In genomic region chr3:147378186-147378503, GRCh38 we compare ENCODE assay signal across 34 cellular contexts. TPM values are rescaled to one million over a fixed set of nuclear protein-coding genes. Genes with fewer than 3 reads are reported as not detected.
A peak's percentile ranks its signal among the peaks of the same experiment; 100 is the strongest.
DNase-seq lines count a peak whose midpoint lies in the region; ATAC-seq and TF ChIP-seq lines count a peak whose summit lies in the region.
"Had no signal": no experiment of that assay in that cellular context is flagged by ENCODE, and none has a peak within 500 bp of the region (broad histone marks: within the 10 kb centered on the region; RNA-seq: fewer than 3 reads in every experiment).

No MANE protein-coding gene starts in this region.

- H2AK5ac ChIP-seq in neuronal stem cell (ENCODE audit: low read depth, low read length) = no peak overlapping the region

- H2AFZ ChIP-seq in neuronal stem cell (ENCODE audit: low read length) = peak overlapping the region; percentile 26

- H3K27ac ChIP-seq in neuronal stem cell (replicated peaks; ENCODE audit: low read length) (no peak overlapping the region), stomach (no peak overlapping the region)
- H3K27ac ChIP-seq: BLaER1, body of pancreas, ovary, Peyer's patch, VCaP had no signal

- no peaks in the 10 kb centered on the region for H3K36me3 Mint-ChIP-seq in brain
- H3K36me3 Mint-ChIP-seq: IgD-negative memory B cell; memory B cell; stimulated activated effector memory CD8-positive, alpha-beta T cell treated with anti-CD3 and anti-CD28 coated beads, Interleukin-12 subunit alpha, Interleukin-12 subunit beta, amount 100 ng/mL, for 72 hours had no signal

- peak overlapping the region in 4 of 5 experiments; percentile 47 to 98 (median 88) for H3K27ac Mint-ChIP-seq in brain
- H3K27ac Mint-ChIP-seq: activated CD4-positive, alpha-beta T cell treated with anti-CD3 and anti-CD28 coated beads, Interleukin-2, amount 10 ng/mL, durations not matched to agents 7 days and 5 days; activated T-cell treated with anti-CD3 and anti-CD28 coated beads, Interleukin-2, amount 50 U/mL, for 24 hours; IgD-negative memory B cell; memory B cell; stimulated activated effector memory CD8-positive, alpha-beta T cell treated with anti-CD3 and anti-CD28 coated beads, Interleukin-12 subunit alpha, Interleukin-12 subunit beta, amount 100 ng/mL, for 72 hours had no signal

- peaks cover 36% of the 10 kb centered on the region for H3K4me1 Mint-ChIP-seq in brain
- H3K4me1 Mint-ChIP-seq: activated CD4-positive, alpha-beta T cell treated with anti-CD3 and anti-CD28 coated beads, Interleukin-2, amount 10 ng/mL, durations not matched to agents 7 days and 5 days; IgD-negative memory B cell; memory B cell; naive B cell; stimulated activated effector memory CD8-positive, alpha-beta T cell treated with anti-CD3 and anti-CD28 coated beads, Interleukin-12 subunit alpha, Interleukin-12 subunit beta, amount 100 ng/mL, for 72 hours had no signal

- ATAC-seq in GM18870 (IDR thresholded peaks at IDR 0.05; ENCODE audit: unreplicated experiment) (no peak), GM21786 (IDR thresholded peaks at IDR 0.05; ENCODE audit: unreplicated experiment) (no peak)
- ATAC-seq: body of pancreas; left colon; stimulated activated effector memory CD8-positive, alpha-beta T cell treated with anti-CD3 and anti-CD28 coated beads, Interleukin-12 subunit alpha, Interleukin-12 subunit beta, amount 100 ng/mL, for 72 hours had no signal

- peak overlapping the region; percentile 0; the same call in 1 of the 2 replicates for H3K4me3 ChIP-seq in iPS-18c (ENCODE audit: insufficient read depth, low read depth, low read length)
- H3K4me3 ChIP-seq in neuronal stem cell (ENCODE audit: low read length in 2 of 2) = peak overlapping the region; percentile 25 to 51
- H3K4me3 ChIP-seq in stomach = no peak overlapping the region
- H3K4me3 ChIP-seq: BLaER1, body of pancreas, ovary, Peyer's patch had no signal

- no peak for TF ChIP-seq CTCF in brain (conservative IDR thresholded peaks at IDR 0.05)
- TF ChIP-seq CTCF in stomach (IDR thresholded peaks at IDR 0.05) = no peak

- TF ChIP-seq EP300 in stomach (IDR thresholded peaks at IDR 0.05) = no peak

- no peak for TF ChIP-seq POLR2A in stomach (IDR thresholded peaks at IDR 0.05)

- in situ Hi-C loops in G401 (cut with HindIII; ENCODE audit: low sequenced_read_pairs) = no loop called here

- H2BK15ac ChIP-seq in neuronal stem cell (ENCODE audit: low read length) = no peak overlapping the region

- H3K18ac ChIP-seq in neuronal stem cell (ENCODE audit: low read length) = no peak overlapping the region

- no peak overlapping the region for H2BK120ac ChIP-seq in neuronal stem cell (ENCODE audit: low read depth, low read length)

- H4K8ac ChIP-seq in neuronal stem cell (ENCODE audit: low read depth, low read length) = no peak overlapping the region

- H4K91ac ChIP-seq in neuronal stem cell (ENCODE audit: low read depth, low read length, poor library complexity) = no peak overlapping the region

- WGBS in neuronal stem cell (ENCODE audit: extremely low coverage in 2 of 2, insufficient read length in 2 of 2, insufficient replicate concordance in 1 of 2), 2 donors = no CpG with 5 or more reads among the region's 13 CpGs
- WGBS in stomach, 5 donors = 4 to 17% (median 11%) methylated on average over 13 of the region's 13 CpGs

- H3K4me3 Mint-ChIP-seq in brain = peak overlapping the region in 4 of 5 experiments; percentile 72 to 88 (median 82)
- H3K4me3 Mint-ChIP-seq: activated CD4-positive, alpha-beta T cell treated with anti-CD3 and anti-CD28 coated beads, Interleukin-2, amount 10 ng/mL, durations not matched to agents 7 days and 5 days; activated T-cell treated with anti-CD3 and anti-CD28 coated beads, Interleukin-2, amount 50 U/mL, for 24 hours; memory B cell; naive B cell; stimulated activated effector memory CD8-positive, alpha-beta T cell treated with anti-CD3 and anti-CD28 coated beads, Interleukin-12 subunit alpha, Interleukin-12 subunit beta, amount 100 ng/mL, for 72 hours had no signal

- H3K27me3 Mint-ChIP-seq in brain = peaks cover 99% of the 10 kb centered on the region

- no peak overlapping the region for H2BK12ac ChIP-seq in neuronal stem cell (ENCODE audit: low read length)

- H3K14ac ChIP-seq in neuronal stem cell (ENCODE audit: low read length) = no peak overlapping the region

- H3K79me1 ChIP-seq in neuronal stem cell (ENCODE audit: low read depth, low read length) = no peaks in the 10 kb centered on the region

- H2BK5ac ChIP-seq in neuronal stem cell (ENCODE audit: low read length) = no peak overlapping the region

- H3K27me3 ChIP-seq in neuronal stem cell (ENCODE audit: control insufficient read depth in 3 of 3, insufficient read depth in 3 of 3, low read depth in 1 of 3, low read length in 3 of 3) = peaks cover 3 to 90% (median 46%) of the 10 kb centered on the region in 3 experiments
- peaks cover 26 to 97% (median 70%) of the 10 kb centered on the region in 3 donors for H3K27me3 ChIP-seq in stomach
- H3K27me3 ChIP-seq: ovary had no signal

- DNase-seq in G401 (ENCODE audit: low spot score) (peak; percentile 19), neuronal stem cell (ENCODE audit: low spot score) (no peak), NOMO-1 (lab: John Stamatoyannopoulos, UW; ENCODE audit: unreplicated experiment in 2 of 2) (no peak), stomach (no peak)
- DNase-seq: activated CD4-positive, alpha-beta T cell treated with anti-CD3 and anti-CD28 coated beads, Interleukin-2, amount 10 ng/mL, durations not matched to agents 7 days and 5 days; activated gamma-delta T cell treated with Interleukin-2 at 50 U/mL for 16 hours; activated T-cell treated with anti-CD3 and anti-CD28 coated beads, Interleukin-2, amount 50 U/mL, for 24 hours; body of pancreas; effector CD8-positive, alpha-beta T cell; erythroblast; GF-D8; left colon; naive B cell; NCI-H1048; NCI-H1694 treated with DMSO at 0.1 percent for 48 hours; NCI-H2171; NCI-H524 treated with DMSO at 0.1 percent for 48 hours; ovary; Peyer's patch; SHP77 treated with DMSO at 0.1 percent for 48 hours; stimulated activated CD4-positive, alpha-beta T cell treated with anti-CD3 and anti-CD28 coated beads, Interleukin-4, amount 100 ng/mL, for 1 hour had no signal

- peak overlapping the region; percentile 65 for H3K4me2 ChIP-seq in neuronal stem cell (ENCODE audit: insufficient read depth, low read length, poor library complexity, severe bottlenecking)
- H3K4me2 ChIP-seq: BLaER1 had no signal

- H3K9me3 Mint-ChIP-seq in brain = peaks cover 0 to 8% (median 0%) of the 10 kb centered on the region in 5 experiments
- H3K9me3 Mint-ChIP-seq: activated CD4-positive, alpha-beta T cell treated with anti-CD3 and anti-CD28 coated beads, Interleukin-2, amount 10 ng/mL, durations not matched to agents 7 days and 5 days; memory B cell had no signal

- H3K4ac ChIP-seq in neuronal stem cell (ENCODE audit: low read length) = no peak overlapping the region

- H3K36me3 ChIP-seq in neuronal stem cell (replicated peaks in 1 of 2; ENCODE audit: control insufficient read depth in 2 of 2, insufficient read depth in 2 of 2, low read length in 2 of 2) (no peaks in the 10 kb centered on the region), stomach (no peaks in the 10 kb centered on the region)
- H3K36me3 ChIP-seq: BLaER1, ovary, Peyer's patch had no signal

- intact Hi-C loops in stomach (cut with DNase I; ENCODE audit: low total_unique reads) = no loop called here

- peaks cover 25 to 26% of the 10 kb centered on the region in 2 donors for H3K4me1 ChIP-seq in neuronal stem cell (ENCODE audit: control insufficient read depth in 2 of 2, insufficient read depth in 1 of 2, low read depth in 1 of 2, low read length in 2 of 2)
- no peaks in the 10 kb centered on the region for H3K4me1 ChIP-seq in stomach
- H3K4me1 ChIP-seq: BLaER1, body of pancreas, Peyer's patch had no signal

- H3K23ac ChIP-seq in neuronal stem cell (ENCODE audit: low read depth, low read length, poor library complexity) = no peak overlapping the region

- peak overlapping the region; percentile 15 for H3K9ac ChIP-seq in neuronal stem cell (ENCODE audit: low read depth, low read length, poor library complexity)
- H3K9ac ChIP-seq: BLaER1 had no signal

- no peaks in the 10 kb centered on the region for H3K9me3 ChIP-seq in iPS-18c (ENCODE audit: control insufficient read depth, insufficient read depth, low read length)
- H3K9me3 ChIP-seq in neuronal stem cell (replicated peaks in 1 of 2; ENCODE audit: control insufficient read depth in 2 of 2, insufficient read depth in 1 of 2, low read depth in 1 of 2, low read length in 2 of 2) = peaks cover 0 to 9% of the 10 kb centered on the region in 2 donors
- peaks cover 0 to 7% (median 2%) of the 10 kb centered on the region in 4 donors for H3K9me3 ChIP-seq in stomach
- H3K9me3 ChIP-seq: body of pancreas, ovary, Peyer's patch had no signal

RNA-seq across cellular contexts. Expression of gene ZIC4, which starts 28.2 kb away (rescaled TPM):
- not detected in 2 replicates for total RNA-seq in G401 (2014; rRNA removed; shearing (Covaris generic))
- polyA plus RNA-seq in brain (ENCODE audit: insufficient read depth, low read depth, low replicate concordance) (0.49 TPM), stomach (not detected)
- polyA plus RNA-seq in neuronal stem cell (2013, experiment 1 of 2) = 0.67 TPM
- 0.78 TPM for polyA plus RNA-seq in neuronal stem cell (2013, experiment 2 of 2)
- total RNA-seq in stomach = not detected
- total RNA-seq: activated CD4-positive, alpha-beta T cell treated with anti-CD3 and anti-CD28 coated beads, Interleukin-2, amount 10 ng/mL, durations not matched to agents 7 days and 5 days; body of pancreas; fibroblast of villous mesenchyme; left colon; ovary; Peyer's patch; renal cortical epithelial cell; ureter had no signal
- polyA plus RNA-seq: adipose tissue, IgD-negative memory B cell, ovary had no signal

RNA-seq across cellular contexts. Expression of gene ZIC1, which starts 31.0 kb away (rescaled TPM):
- not detected in 2 replicates for total RNA-seq in G401 (2014; rRNA removed; shearing (Covaris generic))
- polyA plus RNA-seq in brain (ENCODE audit: insufficient read depth, low read depth, low replicate concordance) (13.4 TPM), stomach (under 1 TPM in 1 of 3 donors, not detected in 2; 0.76 TPM)
- 24.9 TPM for polyA plus RNA-seq in neuronal stem cell (2013, experiment 1 of 2)
- polyA plus RNA-seq in neuronal stem cell (2013, experiment 2 of 2) = 27.0 TPM
- total RNA-seq in stomach = not detected
- total RNA-seq: activated CD4-positive, alpha-beta T cell treated with anti-CD3 and anti-CD28 coated beads, Interleukin-2, amount 10 ng/mL, durations not matched to agents 7 days and 5 days; body of pancreas; fibroblast of villous mesenchyme; left colon; renal cortical epithelial cell; ureter had no signal
- polyA plus RNA-seq: IgD-negative memory B cell had no signal

Comparison
In these comparisons a context has a peak if more than half of its experiments do, and no peak if none do; other contexts are left out.
1. H3K4me3 ChIP-seq: peak in iPS-18c (single experiment) and neuronal stem cell (2 of 2); none in stomach (0 of 4).